Comparison of ENCODE assay signal across 9 cellular contexts in genomic region chr13:61954092-61954491, GRCh38.
DNase-seq lines count a peak whose midpoint lies in the region; ATAC-seq and TF ChIP-seq lines count a peak whose summit lies in the region.
"Had no signal": no experiment of that assay in that cellular context is flagged by ENCODE, and none has a peak within 500 bp of the region (broad histone marks: within the 10 kb centered on the region; RNA-seq: fewer than 3 reads in every experiment).

No MANE protein-coding gene starts in this region.

- peak; percentile 17 for DNase-seq in GF-D8 (lab: John Stamatoyannopoulos, UW)
- peak; percentile 52 for DNase-seq in NCI-H146 (lab: John Stamatoyannopoulos, UW)
- no peak for DNase-seq in activated CD4-positive, alpha-beta T cell treated with anti-CD3 and anti-CD28 coated beads for 48 hours

- TF ChIP-seq RAD21 in liver (IDR thresholded peaks at IDR 0.05), result peak; percentile 68 to 71

- H3K4me3 ChIP-seq in liver (ENCODE audit: low read depth in 1 of 3, low read length in 3 of 3), result no peak overlapping the region
- H3K4me3 ChIP-seq: SJSA1 had no signal

- no peak for ATAC-seq in HG03571 (IDR thresholded peaks at IDR 0.05; ENCODE audit: unreplicated experiment)
- ATAC-seq in GM19324 (IDR thresholded peaks at IDR 0.05; ENCODE audit: low FRiP score, unreplicated experiment), result no peak
- no peak for ATAC-seq in HG03432 (IDR thresholded peaks at IDR 0.05; ENCODE audit: unreplicated experiment)

- H3K36me3 ChIP-seq in liver (ENCODE audit: control insufficient read depth in 4 of 4, insufficient read depth in 3 of 4, low read depth in 1 of 4, low read length in 3 of 4), result no peaks in the 10 kb centered on the region
- H3K36me3 ChIP-seq: SJSA1 had no signal

- peaks cover 0 to 1% (median 0%) of the 10 kb centered on the region in 4 donors for H3K27me3 ChIP-seq in liver (ENCODE audit: control insufficient read depth in 4 of 4, insufficient read depth in 4 of 4, low read length in 3 of 4)
- H3K27me3 ChIP-seq: SJSA1 had no signal

- no peaks in the 10 kb centered on the region for H3K9me3 ChIP-seq in liver (ENCODE audit: control insufficient read depth in 4 of 4, low read length in 3 of 4)
- H3K9me3 ChIP-seq: SJSA1 had no signal

- peak; percentile 75 for TF ChIP-seq CTCF in VCaP (conservative IDR thresholded peaks at IDR 0.05)
- peak; percentile 12 for TF ChIP-seq CTCF in liver (IDR thresholded peaks at IDR 0.05; ENCODE audit: low read depth, low read length, missing input control)

- WGBS in liver, result 13% methylated on average over 3 of the region's 3 CpGs

- H3K27ac ChIP-seq in VCaP, result no peak overlapping the region
- H3K27ac ChIP-seq in liver (ENCODE audit: low read depth in 1 of 2, low read length in 2 of 2), result no peak overlapping the region
- H3K27ac ChIP-seq: SJSA1 had no signal

- H3K9ac ChIP-seq in liver (ENCODE audit: low read depth in 1 of 2, low read length in 2 of 2), result no peak overlapping the region

- no peaks in the 10 kb centered on the region for H3K4me1 ChIP-seq in liver (ENCODE audit: control insufficient read depth in 4 of 4, insufficient read depth in 4 of 4, low read length in 3 of 4)
- H3K4me1 ChIP-seq: SJSA1 had no signal

TF ChIP-seq in liver, 16 proteins besides CTCF, POLR2A, EP300 and RAD21:
- no peak for TF ChIP-seq MAX (IDR thresholded peaks at IDR 0.05)
- no peak for TF ChIP-seq ATF3 (IDR thresholded peaks at IDR 0.05)
- TF ChIP-seq HNF4G (IDR thresholded peaks at IDR 0.05), result no peak
- no peak for TF ChIP-seq TAF1 (conservative IDR thresholded peaks at IDR 0.05)
- TF ChIP-seq GABPA (IDR thresholded peaks at IDR 0.05 in 1 of 2, conservative IDR thresholded peaks at IDR 0.05 in 1 of 2), result no peak
- no peak for TF ChIP-seq YY1 (IDR thresholded peaks at IDR 0.05)
- TF ChIP-seq ZBTB33 (IDR thresholded peaks at IDR 0.05), result no peak
- no peak for TF ChIP-seq EGR1 (IDR thresholded peaks at IDR 0.05; ENCODE audit: low read depth in 2 of 2)
- no peak for TF ChIP-seq HNF4A (conservative IDR thresholded peaks at IDR 0.05)
- no peak for TF ChIP-seq NR2F2 (IDR thresholded peaks at IDR 0.05)
- no peak for TF ChIP-seq RXRA (IDR thresholded peaks at IDR 0.05)
